ENCODE assay signal across 9 cellular contexts in the genomic region with DNA sequence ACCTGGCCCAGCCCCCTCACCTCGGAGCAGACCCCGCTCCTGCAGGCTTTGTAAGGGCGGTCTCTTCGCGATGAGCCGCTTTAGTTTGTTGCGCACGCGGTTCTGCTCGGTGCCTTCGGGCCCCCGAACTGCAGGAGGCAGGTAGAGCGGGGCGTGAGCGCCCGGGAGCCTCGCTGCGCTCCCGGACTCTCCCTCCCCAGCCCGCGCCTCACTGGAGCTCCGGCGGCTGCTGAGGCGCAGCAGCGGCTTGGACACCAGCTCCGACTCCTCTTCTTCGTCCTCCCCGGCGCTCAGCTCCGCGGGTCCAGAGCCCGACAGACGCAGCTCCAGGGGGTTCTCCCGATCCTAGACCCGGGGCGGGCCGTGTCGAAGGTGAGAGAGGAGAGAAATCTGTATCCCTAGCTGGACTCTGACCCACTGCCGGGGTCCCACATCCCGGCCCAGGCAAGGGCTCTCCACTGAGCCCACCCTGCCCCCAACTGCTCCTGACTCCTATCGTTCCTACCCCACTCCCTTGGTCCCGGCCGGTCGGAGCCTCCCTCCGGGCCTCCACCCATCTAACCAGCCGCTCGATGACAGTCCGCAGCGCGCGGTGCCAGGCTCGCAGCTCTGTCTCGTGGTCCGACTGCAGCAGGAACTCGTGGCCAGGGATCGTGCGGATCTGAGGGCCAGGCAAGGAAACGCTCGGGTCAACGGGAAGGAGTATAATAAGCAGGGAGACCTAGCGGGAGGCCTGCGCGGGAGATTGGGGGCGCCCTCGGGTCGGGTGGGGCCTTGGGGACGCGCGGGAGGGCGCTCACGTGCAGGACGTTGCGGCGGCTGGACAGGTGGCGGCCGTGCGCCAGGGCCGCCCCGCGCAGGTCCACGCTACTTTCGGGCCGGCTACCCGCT. TPM values are rescaled to one million over a fixed set of nuclear protein-coding genes. Genes with fewer than 3 reads are reported as not detected.
A peak's percentile ranks its signal among the peaks of the same experiment; 100 is the strongest.
DNase-seq lines count a peak whose midpoint lies in the region; ATAC-seq and TF ChIP-seq lines count a peak whose summit lies in the region.
"Had no signal": no experiment of that assay in that cellular context is flagged by ENCODE, and none has a peak within 500 bp of the region (broad histone marks: within the 10 kb centered on the region; RNA-seq: fewer than 3 reads in every experiment).

No MANE protein-coding gene starts in this region.

- no peak for ATAC-seq in CD4-positive, alpha-beta T cell (ENCODE audit: poor library complexity)
- ATAC-seq in HG03378 (IDR thresholded peaks at IDR 0.05; ENCODE audit: unreplicated experiment): peak; percentile 3
- no peak for ATAC-seq in HG02973 (IDR thresholded peaks at IDR 0.05; ENCODE audit: unreplicated experiment)

- no peak for DNase-seq in CD4-positive, alpha-beta T cell
- DNase-seq in ecto neural progenitor cell (ENCODE audit: low spot score) (peak; percentile 71), NCI-H526 treated with DMSO at 0.1 percent for 48 hours (lab: John Stamatoyannopoulos, UW) (no peak), T1000 (lab: John Stamatoyannopoulos, UW) (no peak), putamen (ENCODE audit: low spot score) (no peak)

- POLR2A ChIA-PET in CD4-positive, alpha-beta T cell (lab: Charles Lee): interaction anchor here (1.0 to 5.5 kb wide), 4 partner anchors 12 to 17 kb away, joined by 3 to 93 read pairs (median 10); a partner anchor contains a TSS

- CTCF ChIA-PET in CD4-positive, alpha-beta T cell (lab: Charles Lee): interaction anchor here (1.3 to 5.6 kb wide), 7 partner anchors 11 to 108 kb away, joined by 4 to 35 read pairs (median 5); a partner anchor contains a TSS

- peaks cover 87% of the 10 kb centered on the region for H3K4me1 Mint-ChIP-seq in CD4-positive, alpha-beta T cell (ENCODE audit: low read depth)

- TF ChIP-seq CTCF in CD4-positive, alpha-beta T cell (IDR thresholded peaks at IDR 0.05): no peak

- peaks cover 36 to 39% of the 10 kb centered on the region in 2 donors for H3K4me1 ChIP-seq in mucosa of rectum (ENCODE audit: control insufficient read depth in 2 of 2, insufficient read depth in 2 of 2, low read length in 2 of 2)

- H3K27me3 ChIP-seq in CD4-positive, alpha-beta T cell (ENCODE audit: control insufficient read depth, insufficient read depth, low read length): no peaks in the 10 kb centered on the region
- H3K27me3 ChIP-seq in mucosa of rectum (ENCODE audit: control insufficient read depth in 2 of 2, insufficient read depth in 2 of 2, low read length in 2 of 2): peaks cover 12 to 50% of the 10 kb centered on the region in 2 donors

- H3K27ac ChIP-seq in CD4-positive, alpha-beta T cell (ENCODE audit: low read depth, low read length): peak overlapping the region; percentile 99
- no peak overlapping the region for H3K27ac ChIP-seq in mucosa of rectum (ENCODE audit: low read depth in 2 of 2, low read length in 2 of 2)
- H3K27ac ChIP-seq: epithelial cell of prostate had no signal

- H3K9ac ChIP-seq in mucosa of rectum (ENCODE audit: low read depth in 1 of 2, low read length in 2 of 2): no peak overlapping the region

- H3K9me3 Mint-ChIP-seq in CD4-positive, alpha-beta T cell: no peaks in the 10 kb centered on the region

- H3K4me3 ChIP-seq in mucosa of rectum (ENCODE audit: low read length in 2 of 2): peak overlapping the region; percentile 42 to 75

- H3K36me3 ChIP-seq in mucosa of rectum (ENCODE audit: control insufficient read depth in 2 of 2, insufficient read depth in 2 of 2, low read length in 2 of 2): peaks cover 0 to 6% of the 10 kb centered on the region in 2 donors

- no peaks in the 10 kb centered on the region for H3K27me3 Mint-ChIP-seq in CD4-positive, alpha-beta T cell

- H3K27ac Mint-ChIP-seq in CD4-positive, alpha-beta T cell: peak overlapping the region; percentile 99

- H3K4me3 Mint-ChIP-seq in CD4-positive, alpha-beta T cell: peak overlapping the region; percentile 47

- H3K36me3 Mint-ChIP-seq in CD4-positive, alpha-beta T cell (ENCODE audit: low read depth): peaks cover 73% of the 10 kb centered on the region

- no peaks in the 10 kb centered on the region for H3K9me3 ChIP-seq in CD4-positive, alpha-beta T cell (ENCODE audit: control insufficient read depth, low read length)
- H3K9me3 ChIP-seq in mucosa of rectum (ENCODE audit: control insufficient read depth in 2 of 2, low read length in 2 of 2): no peaks in the 10 kb centered on the region

- intact Hi-C loops in CD4-positive, alpha-beta T cell (cut with DNase I, micrococcal nuclease): loop anchor here (2.0 to 5.0 kb wide), 5 partner anchors 13 to 277 kb away; a partner anchor contains a TSS

RNA-seq across cellular contexts. Expression of a gene that starts 4.2 kb away (rescaled TPM):
- total RNA-seq in CD4-positive, alpha-beta T cell: 100 to 1,000 TPM; 354 to 370 TPM

RNA-seq across cellular contexts. Expression of a gene that starts 12.4 kb away (rescaled TPM):
- total RNA-seq in CD4-positive, alpha-beta T cell: 100 to 1,000 TPM; 203 to 204 TPM

RNA-seq across cellular contexts. Expression of a gene that starts 15.9 kb away (rescaled TPM):
- total RNA-seq in CD4-positive, alpha-beta T cell: under 1 TPM; 0.31 to 0.85 TPM

RNA-seq across cellular contexts. Expression of a gene that starts 20.4 kb away (rescaled TPM):
- total RNA-seq in CD4-positive, alpha-beta T cell: not detected

RNA-seq across cellular contexts. Expression of a gene that starts 40.9 kb away (rescaled TPM):
- total RNA-seq in CD4-positive, alpha-beta T cell: under 1 TPM; 0.20 to 0.33 TPM
